ENCODE assay signal across 11 cellular contexts in the genomic region with DNA sequence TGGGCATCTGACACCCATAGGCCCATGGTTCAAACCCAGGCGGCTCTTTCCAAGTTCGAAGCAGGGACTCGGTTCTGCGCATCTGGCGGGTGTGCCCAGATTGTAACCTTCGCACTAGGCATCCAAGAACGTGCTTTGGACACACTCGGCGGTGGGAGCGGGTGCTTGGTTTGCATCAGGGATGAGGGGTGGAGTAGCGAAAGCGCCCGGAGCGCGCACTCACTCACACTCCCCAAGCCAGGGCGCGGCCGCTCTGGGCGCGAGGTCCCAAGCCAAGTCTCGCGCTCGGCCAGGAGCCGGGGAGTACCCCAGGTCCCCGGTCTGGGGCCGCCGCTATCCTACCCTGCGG. TPM values are rescaled to one million over a fixed set of nuclear protein-coding genes. Genes with fewer than 3 reads are reported as not detected.
A peak's percentile ranks its signal among the peaks of the same experiment; 100 is the strongest.
DNase-seq lines count a peak whose midpoint lies in the region; FAIRE-seq and TF ChIP-seq lines count a peak whose summit lies in the region.
"Had no signal": no experiment of that assay in that cellular context is flagged by ENCODE, and none has a peak within 500 bp of the region (broad histone marks: within the 10 kb centered on the region; RNA-seq: fewer than 3 reads in every experiment).

No MANE protein-coding gene starts in this region.

- intact Hi-C loops in posterior vena cava (cut with DNase I): no loop called here

- H3K4me3 ChIP-seq in bronchial epithelial cell (ENCODE audit: low read depth, low read length): peak overlapping the region; percentile 42
- H3K4me3 ChIP-seq in skeletal muscle tissue (ENCODE audit: low read length in 3 of 3): peak overlapping the region; percentile 38 to 67 (median 65)

- H2BK15ac ChIP-seq in H9 (ENCODE audit: low read depth, low read length): no peak overlapping the region

- DNase-seq in H9: no peak
- no peak for DNase-seq in bronchial epithelial cell (ENCODE audit: low read depth)
- DNase-seq in activated gamma-delta T cell (lab: John Stamatoyannopoulos, UW): no peak
- no peak for DNase-seq in posterior vena cava (ENCODE audit: low spot score)
- no peak for DNase-seq in putamen (ENCODE audit: low spot score)
- DNase-seq in NCI-H187 treated with DMSO at 0.1 percent for 48 hours (lab: John Stamatoyannopoulos, UW): no peak
- DNase-seq: activated CD4-positive, alpha-beta T cell treated with anti-CD3 and anti-CD28 coated beads for 1 hour; central memory CD4-positive, alpha-beta T cell had no signal

- H3K27me3 ChIP-seq in H9 (ENCODE audit: insufficient read depth, low read length): peaks cover 10% of the 10 kb centered on the region; the same call in 1 of the 2 replicates
- peaks cover 20% of the 10 kb centered on the region for H3K27me3 ChIP-seq in bronchial epithelial cell (ENCODE audit: control insufficient read depth, insufficient read depth, low read length)
- H3K27me3 ChIP-seq in layer of hippocampus (ENCODE audit: control insufficient read depth, insufficient read depth, low read length): no peaks in the 10 kb centered on the region
- H3K27me3 ChIP-seq in skeletal muscle tissue (ENCODE audit: control insufficient read depth in 3 of 3, insufficient read depth in 3 of 3, low read length in 3 of 3): peaks cover 11 to 26% (median 20%) of the 10 kb centered on the region in 3 donors

- H3K27me3 Mint-ChIP-seq in H9 (ENCODE audit: low read depth): peaks cover 77% of the 10 kb centered on the region

- no peak overlapping the region for H4K91ac ChIP-seq in H9 (ENCODE audit: insufficient read length, low read depth, low read length)

- H3K9me3 ChIP-seq in H9 (ENCODE audit: control insufficient read depth, low read depth, low read length) (no peaks in the 10 kb centered on the region), skeletal muscle tissue (ENCODE audit: control insufficient read depth in 3 of 3, low read length in 3 of 3) (no peaks in the 10 kb centered on the region)

- H3K79me2 ChIP-seq in H9 (ENCODE audit: insufficient read depth, low read length): no peaks in the 10 kb centered on the region

- H3K4me1 ChIP-seq in H9 (ENCODE audit: insufficient read depth, low read length) (peaks cover 4% of the 10 kb centered on the region; the same call in 1 of the 2 replicates), skeletal muscle tissue (ENCODE audit: control insufficient read depth in 3 of 3, insufficient read depth in 3 of 3, low read length in 3 of 3) (peaks cover 7 to 10% (median 8%) of the 10 kb centered on the region in 3 donors)

- no peak overlapping the region for H4K8ac ChIP-seq in H9 (replicated peaks; ENCODE audit: insufficient read length, low read depth, low read length)

- H3K4me3 Mint-ChIP-seq in H9: peak overlapping the region; percentile 73 to 91

- no peak overlapping the region for H4K5ac ChIP-seq in H9 (ENCODE audit: insufficient read length, low read depth, low read length)

- no peak overlapping the region for H3K18ac ChIP-seq in H9 (ENCODE audit: insufficient read length, low read depth, low read length)

- H2AK5ac ChIP-seq in H9 (ENCODE audit: insufficient read length, low read length): no peak overlapping the region

- H2BK5ac ChIP-seq in H9 (ENCODE audit: insufficient read length, low read length): no peak overlapping the region

- H3K27ac ChIP-seq in H9 (ENCODE audit: insufficient read length, low read depth, low read length) (no peak overlapping the region), layer of hippocampus (ENCODE audit: low read depth, low read length) (peak overlapping the region; percentile 30), skeletal muscle tissue (ENCODE audit: low read depth, low read length) (no peak overlapping the region)

- H2BK120ac ChIP-seq in H9 (ENCODE audit: low read depth, low read length, poor library complexity, severe bottlenecking): no peak overlapping the region

- H3K36me3 ChIP-seq in bronchial epithelial cell (ENCODE audit: control insufficient read depth, insufficient read depth, low read length): no peaks in the 10 kb centered on the region
- no peaks in the 10 kb centered on the region for H3K36me3 ChIP-seq in skeletal muscle tissue (ENCODE audit: control insufficient read depth in 3 of 3, insufficient read depth in 3 of 3, low read length in 3 of 3)

- H4K20me1 ChIP-seq in H9 (ENCODE audit: control insufficient read depth, insufficient read depth, insufficient read length): no peaks in the 10 kb centered on the region

- no peak overlapping the region for H3K14ac ChIP-seq in H9 (ENCODE audit: insufficient read depth, low read length)

- H3K23me2 ChIP-seq in H9 (ENCODE audit: insufficient read length, low read depth, low read length, poor library complexity, severe bottlenecking): peaks cover 10% of the 10 kb centered on the region

- peaks cover 13 to 18% of the 10 kb centered on the region in 2 experiments for H3K4me1 Mint-ChIP-seq in H9

- no peak for TF ChIP-seq CTCF in H9 (conservative IDR thresholded peaks at IDR 0.05)
- no peak for TF ChIP-seq CTCF in bronchial epithelial cell (IDR thresholded peaks at IDR 0.05; ENCODE audit: insufficient read depth, low read length, severe bottlenecking)

- no peaks in the 10 kb centered on the region for H3K79me1 ChIP-seq in H9 (ENCODE audit: insufficient read depth, low read depth, low read length, poor library complexity, severe bottlenecking)

- H3K4ac ChIP-seq in H9 (ENCODE audit: low read depth, low read length): no peak overlapping the region

- no peaks in the 10 kb centered on the region; a peak in 1 of 7 replicates for H3K36me3 Mint-ChIP-seq in H9 (ENCODE audit: insufficient read depth in 1 of 3, low read depth in 3 of 3)

- no peak overlapping the region for H2BK20ac ChIP-seq in H9 (ENCODE audit: low read depth, low read length, poor library complexity, severe bottlenecking)

- peak overlapping the region; percentile 78 for H2AFZ ChIP-seq in H9 (ENCODE audit: low read length)

- H3K23ac ChIP-seq in H9 (ENCODE audit: insufficient read length, low read depth, low read length): no peak overlapping the region

- FAIRE-seq in bronchial epithelial cell (lab: Jason Lieb, UNC): no peak
- FAIRE-seq: islet of Langerhans had no signal

- H3K56ac ChIP-seq in H9 (ENCODE audit: insufficient read length, low read depth, low read length): no peak overlapping the region

- H3K9me3 Mint-ChIP-seq in H9: no peaks in the 10 kb centered on the region; a peak in 1 of 5 replicates

- WGBS in H9 (ENCODE audit: extremely low coverage, insufficient read length, low lambda C conversion rate): no CpG with 5 or more reads among the region's 28 CpGs

- no peak overlapping the region for H3K9ac ChIP-seq in H9 (ENCODE audit: extremely low read depth, insufficient read length, low read length)
- H3K9ac ChIP-seq in skeletal muscle tissue (ENCODE audit: low read depth in 1 of 3, low read length in 3 of 3): peak overlapping the region in 2 of 3 donors; percentile 25 to 32

- no peak overlapping the region for H2BK12ac ChIP-seq in H9 (ENCODE audit: insufficient read length, low read depth, low read length)

- H3K27ac Mint-ChIP-seq in H9: no peak overlapping the region

- peak overlapping the region; percentile 52 for H3K4me2 ChIP-seq in H9 (ENCODE audit: insufficient read depth, insufficient read length, low read length)

- no peak overlapping the region for H3T11ph ChIP-seq in H9 (ENCODE audit: low read length)

RNA-seq across cellular contexts. Expression of a gene that starts 0.2 kb away (rescaled TPM):
- total RNA-seq in H9 (2021): 0.63 and 0.79 TPM in 2 replicates
- not detected in 2 replicates for total RNA-seq in bronchial epithelial cell
- 0.52 TPM for total RNA-seq in skeletal muscle tissue
- total RNA-seq in posterior vena cava: under 1 TPM in 1 of 2 donors, not detected in 1; 0.10 TPM
